Comparison of ENCODE assay signal across 8 cellular contexts in genomic region chr9:125261501-125262216, GRCh38. TPM values are rescaled to one million over a fixed set of nuclear protein-coding genes. Genes with fewer than 3 reads are reported as not detected.
A peak's percentile ranks its signal among the peaks of the same experiment; 100 is the strongest.
DNase-seq lines count a peak whose midpoint lies in the region; ATAC-seq and TF ChIP-seq lines count a peak whose summit lies in the region.

GAPVD1 (plus strand) TSS chr9:125261826; CDS start chr9:125298922, 37,096 bp downstream.

- peaks cover 47% of the 10 kb centered on the region for H3K79me2 ChIP-seq in DND-41 (ENCODE audit: insufficient read depth, low read length)

- peaks cover 11% of the 10 kb centered on the region for H4K20me1 ChIP-seq in DND-41 (ENCODE audit: insufficient read depth, low read length)

- H3K27me3 ChIP-seq in DND-41 (ENCODE audit: insufficient read depth, low read length, poor library complexity) (no peaks in the 10 kb centered on the region), Peyer's patch (no peaks in the 10 kb centered on the region), esophagus squamous epithelium (no peaks in the 10 kb centered on the region)

- in situ Hi-C loops in KBM-7 (cut with MboI; ENCODE audit: low pct_unique_long_range_greater_than_20kb, low sequenced_read_pairs) = no loop called here

- peak within 1 kb of the TSS; percentile 98 for H2AFZ ChIP-seq in DND-41 (ENCODE audit: low read depth, low read length)

- H3K4me1 ChIP-seq in DND-41 (ENCODE audit: insufficient read depth, low read length) (peaks cover 34% of the 10 kb centered on the region), Peyer's patch (peaks cover 0 to 16% (median 0%) of the 10 kb centered on the region in 4 donors), esophagus squamous epithelium (peaks cover 0 to 44% (median 22%) of the 10 kb centered on the region in 3 donors)

- H3K9ac ChIP-seq in DND-41 (ENCODE audit: low read depth, low read length) = peak within 1 kb of the TSS; percentile 83

- intact Hi-C loops in esophagus squamous epithelium (cut with DNase I) = no loop called here

- WGBS in esophagus squamous epithelium, 2 donors = 2 to 3% methylated on average over 13 to 26 of the region's 66 CpGs

- TF ChIP-seq POLR2A in Peyer's patch (IDR thresholded peaks at IDR 0.05) = peak; percentile 46 to 68
- TF ChIP-seq POLR2A in esophagus squamous epithelium (IDR thresholded peaks at IDR 0.05) = peak in 3 of 4 donors; percentile 2 to 74 (median 29)

- H3K36me3 ChIP-seq in DND-41 (ENCODE audit: insufficient read depth, low read length) = peaks cover 9% of the 10 kb centered on the region; the same call in 1 of the 2 replicates
- no peaks in the 10 kb centered on the region for H3K36me3 ChIP-seq in Peyer's patch
- H3K36me3 ChIP-seq in esophagus squamous epithelium = peaks cover 0 to 30% (median 0%) of the 10 kb centered on the region in 3 donors

- TF ChIP-seq CTCF in DND-41 (IDR thresholded peaks at IDR 0.05; ENCODE audit: borderline replicate concordance, extremely low read depth, low read length, poor library complexity, severe bottlenecking) (peak; percentile 54), Peyer's patch (IDR thresholded peaks at IDR 0.05) (peak in 5 of 6 experiments; percentile 33 to 66 (median 56)), esophagus squamous epithelium (IDR thresholded peaks at IDR 0.05) (peak in 5 of 6 experiments; percentile 35 to 58 (median 55))

- DNase-seq in DND-41 = peak; percentile 86
- peak; percentile 97 for DNase-seq in KBM-7
- peak; percentile 84 to 95 (median 91) for DNase-seq in Peyer's patch
- peak; percentile 92 to 94 for DNase-seq in activated T-cell treated with anti-CD3 and anti-CD28 coated beads, Interleukin-2, amount 50 U/mL, for 48 hours
- DNase-seq in esophagus squamous epithelium (lab: John Stamatoyannopoulos, UW) = peak; percentile 35
- DNase-seq in myocyte (ENCODE audit: low read depth) = peak; percentile 92
- DNase-seq in stimulated activated CD8-positive, alpha-beta memory T cell treated with anti-CD3 and anti-CD28 coated beads, Interleukin-7, amount 100 ng/mL, for 48 hours (ENCODE audit: extremely low read depth in 1 of 2, low read depth in 1 of 2) = peak; percentile 84 to 88

- peak within 1 kb of the TSS; percentile 77 for H3K4me2 ChIP-seq in DND-41 (ENCODE audit: insufficient read depth, low read length)

- H3K9me3 ChIP-seq in DND-41 (ENCODE audit: insufficient read depth, low read length, severe bottlenecking) (no peaks in the 10 kb centered on the region), Peyer's patch (no peaks in the 10 kb centered on the region), esophagus squamous epithelium (no peaks in the 10 kb centered on the region)

- ATAC-seq in DND-41 (ENCODE audit: insufficient read depth, low read depth) (peak; percentile 99), GM21717 (IDR thresholded peaks at IDR 0.05; ENCODE audit: unreplicated experiment) (peak; percentile 86)

- H3K27ac ChIP-seq in DND-41 (ENCODE audit: low read length) = peak within 1 kb of the TSS; percentile 95
- peak within 1 kb of the TSS; percentile 68 to 91 (median 82) for H3K27ac ChIP-seq in Peyer's patch
- peak within 1 kb of the TSS; percentile 85 to 94 (median 89) for H3K27ac ChIP-seq in esophagus squamous epithelium

- H3K4me3 ChIP-seq in DND-41 (ENCODE audit: low read depth in 1 of 2, low read length in 2 of 2) (peak within 1 kb of the TSS; percentile 77 to 97), Peyer's patch (peak within 1 kb of the TSS; percentile 85 to 92 (median 91)), esophagus squamous epithelium (peak within 1 kb of the TSS; percentile 80 to 99 (median 92))

RNA-seq across cellular contexts. Expression of gene GAPVD1, which starts in this region (rescaled TPM):
- total RNA-seq in Peyer's patch (10 to 100 TPM; 43.6 to 80.9 (median 65.6) TPM), esophagus squamous epithelium (10 to 100 TPM; 34.8 to 65.4 (median 44.1) TPM), myocyte (30.4 and 40.2 TPM in 2 replicates)
- 17.6 TPM for polyA plus RNA-seq in myocyte (2012)

Comparison
In these comparisons a context has a peak if more than half of its experiments do, and no peak if none do; other contexts are left out.
1. Peak in every context shown above with its lines: DNase-seq, ATAC-seq, H3K4me3 ChIP-seq and H3K27ac ChIP-seq.
2. DNase-seq: peak in every context shown above with its lines; median percentile 97 in KBM-7; 93 in activated T-cell treated with anti-CD3 and anti-CD28 coated beads, Interleukin-2, amount 50 U/mL, for 48 hours; 92 in myocyte; 91 in Peyer's patch; 86 in DND-41; 86 in stimulated activated CD8-positive, alpha-beta memory T cell treated with anti-CD3 and anti-CD28 coated beads, Interleukin-7, amount 100 ng/mL, for 48 hours; 35 in esophagus squamous epithelium.